Comparison of ENCODE assay signal across 8 cellular contexts in genomic region chr15:41774062-41774872, GRCh38. TPM values are rescaled to one million over a fixed set of nuclear protein-coding genes. Genes with fewer than 3 reads are reported as not detected.
DNase-seq lines count a peak whose midpoint lies in the region; ATAC-seq, FAIRE-seq and TF ChIP-seq lines count a peak whose summit lies in the region.

A gene with protein sequence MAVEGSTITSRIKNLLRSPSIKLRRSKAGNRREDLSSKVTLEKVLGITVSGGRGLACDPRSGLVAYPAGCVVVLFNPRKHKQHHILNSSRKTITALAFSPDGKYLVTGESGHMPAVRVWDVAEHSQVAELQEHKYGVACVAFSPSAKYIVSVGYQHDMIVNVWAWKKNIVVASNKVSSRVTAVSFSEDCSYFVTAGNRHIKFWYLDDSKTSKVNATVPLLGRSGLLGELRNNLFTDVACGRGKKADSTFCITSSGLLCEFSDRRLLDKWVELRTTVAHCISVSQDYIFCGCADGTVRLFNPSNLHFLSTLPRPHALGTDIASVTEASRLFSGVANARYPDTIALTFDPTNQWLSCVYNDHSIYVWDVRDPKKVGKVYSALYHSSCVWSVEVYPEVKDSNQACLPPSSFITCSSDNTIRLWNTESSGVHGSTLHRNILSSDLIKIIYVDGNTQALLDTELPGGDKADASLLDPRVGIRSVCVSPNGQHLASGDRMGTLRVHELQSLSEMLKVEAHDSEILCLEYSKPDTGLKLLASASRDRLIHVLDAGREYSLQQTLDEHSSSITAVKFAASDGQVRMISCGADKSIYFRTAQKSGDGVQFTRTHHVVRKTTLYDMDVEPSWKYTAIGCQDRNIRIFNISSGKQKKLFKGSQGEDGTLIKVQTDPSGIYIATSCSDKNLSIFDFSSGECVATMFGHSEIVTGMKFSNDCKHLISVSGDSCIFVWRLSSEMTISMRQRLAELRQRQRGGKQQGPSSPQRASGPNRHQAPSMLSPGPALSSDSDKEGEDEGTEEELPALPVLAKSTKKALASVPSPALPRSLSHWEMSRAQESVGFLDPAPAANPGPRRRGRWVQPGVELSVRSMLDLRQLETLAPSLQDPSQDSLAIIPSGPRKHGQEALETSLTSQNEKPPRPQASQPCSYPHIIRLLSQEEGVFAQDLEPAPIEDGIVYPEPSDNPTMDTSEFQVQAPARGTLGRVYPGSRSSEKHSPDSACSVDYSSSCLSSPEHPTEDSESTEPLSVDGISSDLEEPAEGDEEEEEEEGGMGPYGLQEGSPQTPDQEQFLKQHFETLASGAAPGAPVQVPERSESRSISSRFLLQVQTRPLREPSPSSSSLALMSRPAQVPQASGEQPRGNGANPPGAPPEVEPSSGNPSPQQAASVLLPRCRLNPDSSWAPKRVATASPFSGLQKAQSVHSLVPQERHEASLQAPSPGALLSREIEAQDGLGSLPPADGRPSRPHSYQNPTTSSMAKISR (N-terminal part only) (plus strand): TSS chr15:41774484. CDS start chr15:41775276, 792 bp downstream.

- H3K4me1 Mint-ChIP-seq in Caco-2 (ENCODE audit: low read depth, unreplicated experiment) (peaks cover 27% of the 10 kb centered on the region), memory B cell (peaks cover 36% of the 10 kb centered on the region)

- H2AK5ac ChIP-seq in H1 (ENCODE audit: low read depth, low read length): peak within 1 kb of the TSS; percentile 29; the same call in 1 of the 2 replicates

- H4K20me1 ChIP-seq in H1 (replicated peaks in 1 of 2; ENCODE audit: control insufficient read depth in 1 of 2, insufficient read depth in 2 of 2, low read length in 2 of 2): no peaks in the 10 kb centered on the region

- peak; percentile 85 for FAIRE-seq in H1 (lab: Jason Lieb, UNC)

- peak within 1 kb of the TSS; percentile 70 for H3K56ac ChIP-seq in H1 (replicated peaks; ENCODE audit: insufficient read length, low read depth, low read length)

- no TSS peak for BruUV-seq in Caco-2 (replicated peaks; lab: Mats Ljungman, UMichigan)

- H3K79me1 ChIP-seq in H1 (ENCODE audit: low read depth, low read length): no peaks in the 10 kb centered on the region

- H4K8ac ChIP-seq in H1 (ENCODE audit: extremely low read depth, insufficient read depth, low read length): peak within 1 kb of the TSS; percentile 63; the same call in 1 of the 2 replicates

- ATAC-seq in GM21360 (IDR thresholded peaks at IDR 0.05; ENCODE audit: unreplicated experiment) (peak; percentile 83), memory B cell (ENCODE audit: low read depth) (peak; percentile 85)

- peaks cover 0 to 7% of the 10 kb centered on the region in 2 experiments; a peak in 2 of 4 replicates for H3K79me2 ChIP-seq in H1 (ENCODE audit: control insufficient read depth in 1 of 2, insufficient read depth in 2 of 2, low read length in 2 of 2)

- no peak within 1 kb of the TSS for H2BK20ac ChIP-seq in H1 (ENCODE audit: low read length)

- peak in 1 of 2 experiments; percentile 42; a peak in 1 of 3 replicates for TF ChIP-seq EP300 in H1 (IDR thresholded peaks at IDR 0.05; ENCODE audit: borderline replicate concordance in 1 of 2, low read depth in 2 of 2, low read length in 2 of 2)

- H3K14ac ChIP-seq in H1 (ENCODE audit: insufficient read length): no peak within 1 kb of the TSS

- H3K36me3 Mint-ChIP-seq in Caco-2 (ENCODE audit: insufficient read depth, unreplicated experiment) (peaks cover 64% of the 10 kb centered on the region), memory B cell (peaks cover 2% of the 10 kb centered on the region)

- H3K4me3 Mint-ChIP-seq in Caco-2 (ENCODE audit: unreplicated experiment) (peak within 1 kb of the TSS; percentile 94), memory B cell (peak within 1 kb of the TSS; percentile 95)

- H2BK15ac ChIP-seq in H1 (ENCODE audit: low read length): peak within 1 kb of the TSS; percentile 84; the same call in 1 of the 2 replicates

- 0 out of 2 replicates have a peak within 1 kb of the TSS, but pooled peaks have one; percentile 20 for H2BK12ac ChIP-seq in H1 (ENCODE audit: low read depth, low read length)

- peak within 1 kb of the TSS; percentile 91 for H3K27ac Mint-ChIP-seq in Caco-2 (ENCODE audit: unreplicated experiment)
- H3K27ac Mint-ChIP-seq in memory B cell: peak within 1 kb of the TSS; percentile 73

- DNase-seq in Caco-2: peak; percentile 97 to 98
- peak; percentile 99 for DNase-seq in HT1080 (ENCODE audit: low read depth)
- DNase-seq in NOMO-1 (lab: John Stamatoyannopoulos, UW; ENCODE audit: unreplicated experiment in 2 of 2): peak; percentile 96 to 98
- peak; percentile 97 to 98 for DNase-seq in H1 (ENCODE audit: low read depth in 1 of 2, low spot score in 2 of 2)
- DNase-seq in memory B cell (ENCODE audit: low spot score in 2 of 2): peak; percentile 94 to 97
- DNase-seq in stimulated activated CD8-positive, alpha-beta memory T cell treated with anti-CD3 and anti-CD28 coated beads, Interleukin-12 subunit alpha, Interleukin-12 subunit beta, amount 100 ng/mL, for 24 hours (ENCODE audit: extremely low read depth): peak; percentile 92

- H3K4me1 ChIP-seq in Caco-2 (peaks cover 18% of the 10 kb centered on the region), H1 (replicated peaks in 1 of 4; ENCODE audit: control insufficient read depth in 3 of 4, insufficient read depth in 4 of 4, low read length in 3 of 4) (peaks cover 0 to 21% (median 10%) of the 10 kb centered on the region in 4 experiments; a peak in 5 of 7 replicates)

- peak within 1 kb of the TSS; percentile 79 for H2BK5ac ChIP-seq in H1 (ENCODE audit: low read depth, low read length)

- TF ChIP-seq RAD21 in H1 (IDR thresholded peaks at IDR 0.05 in 1 of 2, conservative IDR thresholded peaks at IDR 0.05 in 1 of 2; ENCODE audit: low read depth in 2 of 2, low read length in 2 of 2): peak; percentile 63 to 69

- intact Hi-C loops in Caco-2 (cut with micrococcal nuclease; ENCODE audit: unreplicated experiment): loop anchor here (1.0 to 5.0 kb wide), 5 partner anchors 37 to 308 kb away; partner anchors contain the start of gene TYRO3

- H4K5ac ChIP-seq in H1 (ENCODE audit: insufficient read length, low read depth, low read length): no peak within 1 kb of the TSS

- no peaks in the 10 kb centered on the region for H3K9me3 ChIP-seq in Caco-2
- no peaks in the 10 kb centered on the region for H3K9me3 ChIP-seq in H1 (ENCODE audit: insufficient read depth in 2 of 2, low read depth in 1 of 2, low read length in 1 of 2)

- peak within 1 kb of the TSS; percentile 29 for H4K91ac ChIP-seq in H1 (replicated peaks; ENCODE audit: insufficient read length, low read length)

- 2% methylated on average over 55 of the region's 62 CpGs; no CpG with 5 or more reads in 1 of the 2 experiments for WGBS in H1 (ENCODE audit: extremely low coverage in 1 of 2, insufficient coverage in 1 of 2, insufficient read length in 1 of 2, insufficient replicate concordance in 2 of 2, low coverage in 1 of 2, low lambda C conversion rate in 2 of 2, missing lambda C conversion rate in 1 of 2), 2 experiments

- H3K4ac ChIP-seq in H1 (replicated peaks; ENCODE audit: insufficient read length, low read depth, low read length): peak within 1 kb of the TSS; percentile 11

- no peak within 1 kb of the TSS for H3K23ac ChIP-seq in H1 (ENCODE audit: insufficient read length)

- H3K27me3 Mint-ChIP-seq in Caco-2 (ENCODE audit: insufficient read depth, unreplicated experiment) (no peaks in the 10 kb centered on the region), memory B cell (no peaks in the 10 kb centered on the region)

- H3K4me3 ChIP-seq in Caco-2 (ENCODE audit: low read depth, low read length): peak within 1 kb of the TSS; percentile 65
- H3K4me3 ChIP-seq in H1 (ENCODE audit: extremely low read depth in 1 of 4, insufficient read depth in 2 of 4, low read depth in 3 of 4, low read length in 4 of 4): peak within 1 kb of the TSS; percentile 71 to 78 (median 73)

- POLR2A ChIA-PET in Caco-2 (lab: Charles Lee) (interaction anchor here (0.6 to 1.8 kb wide), 9 partner anchors 9 to 281 kb away, joined by 3 to 8 read pairs (median 4); partner anchors contain the start of genes ITPKA and MGA), H1 (lab: Charles Lee; ENCODE audit: partially characterized antibody) (interaction anchor here (0.6 to 5.2 kb wide), 23 partner anchors 10 to 325 kb away, joined by 3 to 24 read pairs (median 4); partner anchors contain the start of gene RPAP1)
- POLR2A ChIA-PET in activated CD8-positive, alpha-beta memory T cell treated with anti-CD3 and anti-CD28 coated beads for 36 hours (lab: Charles Lee): interaction anchor here (0.7 to 2.0 kb wide), 5 partner anchors 57 to 198 kb away, joined by 3 to 12 read pairs (median 3); partner anchors contain the start of genes EHD4 and MGA

- peak within 1 kb of the TSS; percentile 93 to 99 for H3K4me2 ChIP-seq in H1 (ENCODE audit: insufficient read depth in 1 of 2, low read depth in 2 of 2, low read length in 2 of 2)

- H3K9me3 Mint-ChIP-seq in Caco-2 (ENCODE audit: unreplicated experiment) (no peaks in the 10 kb centered on the region), memory B cell (no peaks in the 10 kb centered on the region)

- H2AFZ ChIP-seq in H1 (ENCODE audit: low read length): peak within 1 kb of the TSS; percentile 71

- H3K9ac ChIP-seq in H1 (replicated peaks in 1 of 4; ENCODE audit: extremely low read depth in 1 of 4, low read depth in 3 of 4, low read length in 3 of 4): peak within 1 kb of the TSS; percentile 58 to 74 (median 73)

- H3K27ac ChIP-seq in H1 (ENCODE audit: low read depth, low read length): peak within 1 kb of the TSS; percentile 51; the same call in 1 of the 2 replicates

- H3K27me3 ChIP-seq in Caco-2 (replicated peaks; ENCODE audit: control insufficient read depth, insufficient read depth, low read length): no peaks in the 10 kb centered on the region
- H3K27me3 ChIP-seq in H1 (replicated peaks in 1 of 4; ENCODE audit: control insufficient read depth in 3 of 4, extremely low read depth in 1 of 4, insufficient read depth in 3 of 4, low read length in 3 of 4): no peaks in the 10 kb centered on the region

- TF ChIP-seq POLR2A in H1 (IDR thresholded peaks at IDR 0.05; ENCODE audit: control extremely low read depth in 1 of 2, low read depth in 2 of 2, low read length in 2 of 2): peak; percentile 56 to 60; a peak in 2 of 3 replicates

- H3K36me3 ChIP-seq in Caco-2 (ENCODE audit: control insufficient read depth, insufficient read depth, low read length) (no peaks in the 10 kb centered on the region), H1 (ENCODE audit: control insufficient read depth in 2 of 4, insufficient read depth in 4 of 4, low read length in 3 of 4) (no peaks in the 10 kb centered on the region)

- H3K23me2 ChIP-seq in H1 (ENCODE audit: low read depth, low read length): peaks cover 16% of the 10 kb centered on the region

- H2BK120ac ChIP-seq in H1 (replicated peaks; ENCODE audit: low read depth, low read length): no peak within 1 kb of the TSS

- CTCF ChIA-PET in Caco-2 (lab: Charles Lee): interaction anchor here (0.6 to 3.2 kb wide), 20 partner anchors 9 to 242 kb away, joined by 3 to 47 read pairs (median 4); partner anchors contain the start of gene MGA
- CTCF ChIA-PET in activated CD8-positive, alpha-beta memory T cell treated with anti-CD3 and anti-CD28 coated beads for 36 hours (lab: Charles Lee): interaction anchor here (1.0 to 3.8 kb wide), 11 partner anchors 11 to 308 kb away, joined by 3 to 68 read pairs (median 4); partner anchors contain the start of genes MGA and RPAP1
- CTCF ChIA-PET in H1 (lab: Charles Lee; ENCODE audit: partially characterized antibody): interaction anchor here (0.6 to 9.3 kb wide), 40 partner anchors 9 to 280 kb away, joined by 3 to 283 read pairs (median 6); partner anchors contain the start of gene JMJD7

- H3K18ac ChIP-seq in H1 (ENCODE audit: extremely low read depth, low read length): peak within 1 kb of the TSS; percentile 11; the same call in 1 of the 2 replicates

- TF ChIP-seq CTCF in Caco-2 (IDR thresholded peaks at IDR 0.05; ENCODE audit: insufficient read depth in 1 of 2, low read depth in 1 of 2, low read length in 1 of 2, severe bottlenecking in 1 of 2, unreplicated experiment in 1 of 2) (peak; percentile 63 to 84), H1 (IDR thresholded peaks at IDR 0.05; ENCODE audit: control extremely low read depth in 1 of 3, insufficient read depth in 1 of 3, low read depth in 1 of 3, low read length in 3 of 3) (peak; percentile 84 to 98 (median 87))

RNA-seq across cellular contexts. Expression of the gene that starts here (rescaled TPM):
- 16.2 and 23.0 TPM in 2 replicates for total RNA-seq in Caco-2 (2022)
- total RNA-seq in HT1080 (2014; rRNA removed; shearing (Covaris generic)): 19.5 and 20.6 TPM in 2 replicates
- polyA plus RNA-seq in HT1080 (2015; cell fraction: cytosol; rRNA removed): 11.0 and 13.9 TPM in 2 replicates
- 73.8 and 77.9 TPM in 2 replicates for polyA plus RNA-seq in HT1080 (2015; cell fraction: nucleus; rRNA removed)
- total RNA-seq in activated CD8-positive, alpha-beta memory T cell treated with anti-CD3 and anti-CD28 coated beads for 36 hours: 10 to 100 TPM; 17.3 to 18.6 TPM
- 10.9 and 11.3 TPM in 2 replicates for total RNA-seq in H1 (2021; fragmentation: NEBNext Ultra II Directional; extraction: Animal tissue kit (Norgen Biotek cat#: 25700))
- polyA plus RNA-seq in H1 (2011; rRNA removed): 4.3 and 4.5 TPM in 2 replicates
- 4.2 TPM for polyA plus RNA-seq in H1 (2011; cell fraction: cytosol; rRNA removed)
- 28.6 TPM for polyA plus RNA-seq in H1 (2011; cell fraction: nucleus; rRNA removed)
- polyA plus RNA-seq in H1 (2012, experiment 1 of 2): 9.8 to 11.6 TPM (median 10.2 TPM) in 4 replicates
- polyA plus RNA-seq in H1 (2012, experiment 2 of 2): 5.2 TPM
- 3.7 TPM for polyA plus RNA-seq in H1 (2013, experiment 1 of 2)
- 3.4 TPM for polyA plus RNA-seq in H1 (2013, experiment 2 of 2)
- polyA minus RNA-seq in H1 (2011; rRNA and poly(A)+ RNA removed): 12.4 and 24.5 TPM in 2 replicates
- polyA minus RNA-seq in H1 (2011; cell fraction: cytosol; rRNA and poly(A)+ RNA removed): 6.2 TPM
- 36.4 TPM for polyA minus RNA-seq in H1 (2011; cell fraction: nucleus; rRNA and poly(A)+ RNA removed)

Comparison
In these comparisons a context has a peak if more than half of its experiments do, and no peak if none do; other contexts are left out.
1. Peak in every context shown above with its lines: DNase-seq, ATAC-seq, H3K4me3 ChIP-seq and H3K27ac ChIP-seq.